ENCODE assay signal across 29 cellular contexts in the genomic region with DNA sequence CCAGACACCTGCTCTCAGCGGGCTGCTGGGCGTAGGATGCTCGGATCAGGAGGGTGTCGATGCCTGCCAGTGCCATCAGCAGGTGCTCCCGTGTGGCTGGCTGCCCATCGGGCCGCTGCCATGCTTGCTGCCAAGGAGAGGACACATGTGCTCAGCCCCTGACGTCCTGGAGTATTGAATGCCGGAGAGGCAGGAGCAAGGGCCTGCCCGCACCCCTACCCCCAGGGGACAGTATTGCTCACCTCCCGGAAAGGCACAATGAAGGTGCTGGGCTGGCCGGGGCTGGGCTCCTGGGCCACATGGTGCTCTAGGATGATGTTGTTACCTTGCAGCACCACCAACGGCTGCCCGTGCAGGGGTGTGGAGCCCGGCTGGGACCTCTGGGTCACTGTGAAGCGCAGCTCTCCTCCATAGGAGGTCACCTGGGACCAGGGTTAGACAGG.
DNase-seq lines count a peak whose midpoint lies in the region; ATAC-seq and TF ChIP-seq lines count a peak whose summit lies in the region.
"Had no signal": no experiment of that assay in that cellular context is flagged by ENCODE, and none has a peak within 500 bp of the region (broad histone marks: within the 10 kb centered on the region; RNA-seq: fewer than 3 reads in every experiment).

No MANE protein-coding gene starts in this region.

- intact Hi-C loops in spleen (cut with DNase I; ENCODE audit: low total_unique reads), result no loop called here

- H3K4me1 ChIP-seq in endodermal cell (ENCODE audit: control insufficient read depth, insufficient read depth, low read length) (no peaks in the 10 kb centered on the region), spleen (no peaks in the 10 kb centered on the region)
- H3K4me1 ChIP-seq: uterus had no signal

- whole genome bisulfite sequencing in endodermal cell (ENCODE audit: insufficient coverage in 1 of 2, insufficient read length in 1 of 2), 2 experiments, result 93 to 97% methylated on average over 16 of the region's 16 CpGs
- 89 to 95% (median 95%) methylated on average over 15 to 16 of the region's 16 CpGs for WGBS in spleen, 5 donors

- H3K27ac ChIP-seq in endodermal cell (ENCODE audit: low read depth, low read length) (no peak overlapping the region), spleen (no peak overlapping the region)
- H3K27ac ChIP-seq: HL-60, uterus had no signal

- H3K9ac ChIP-seq in endodermal cell (ENCODE audit: extremely low read depth, low read length, poor library complexity, severe bottlenecking), result no peak overlapping the region

- H3K27ac Mint-ChIP-seq in activated naive CD8-positive, alpha-beta T cell treated with anti-CD3 and anti-CD28 coated beads, Interleukin-2, amount 50 U/mL, for 24 hours, result no peak overlapping the region
- H3K27ac Mint-ChIP-seq in activated naive CD8-positive, alpha-beta T cell treated with anti-CD3 and anti-CD28 coated beads for 36 hours, result no peak overlapping the region
- no peak overlapping the region for H3K27ac Mint-ChIP-seq in endodermal cell
- H3K27ac Mint-ChIP-seq: activated CD4-positive, alpha-beta memory T cell treated with anti-CD3 and anti-CD28 coated beads, Interleukin-2, amount 10 ng/mL, durations not matched to agents 7 days and 5 days; activated naive CD4-positive, alpha-beta T cell treated with anti-CD3 and anti-CD28 coated beads, Interleukin-2, amount 50 U/mL, for 72 hours; activated T-helper 2 cell treated with anti-CD3 and anti-CD28 coated beads, Interferon-gamma antibody, Interleukin-2, Interleukin-4, amounts not matched to agents 10 μg/mL and 5 μg/mL and 100 μg/mL, durations not matched to agents 14 hours and 24 hours and 36 hours; CD4-positive, alpha-beta T cell had no signal

- no peaks in the 10 kb centered on the region for H3K4me1 Mint-ChIP-seq in activated naive CD8-positive, alpha-beta T cell treated with anti-CD3 and anti-CD28 coated beads, Interleukin-2, amount 50 U/mL, for 24 hours
- H3K4me1 Mint-ChIP-seq in activated naive CD8-positive, alpha-beta T cell treated with anti-CD3 and anti-CD28 coated beads for 36 hours, result peaks cover 3% of the 10 kb centered on the region
- H3K4me1 Mint-ChIP-seq in endodermal cell, result no peaks in the 10 kb centered on the region
- H3K4me1 Mint-ChIP-seq: activated CD4-positive, alpha-beta memory T cell treated with anti-CD3 and anti-CD28 coated beads, Interleukin-2, amount 10 ng/mL, durations not matched to agents 7 days and 5 days had no signal

- H3K27me3 ChIP-seq in endodermal cell (ENCODE audit: control insufficient read depth, insufficient read depth, low read length, poor library complexity, severe bottlenecking), result no peaks in the 10 kb centered on the region
- no peaks in the 10 kb centered on the region for H3K27me3 ChIP-seq in spleen (replicated peaks in 1 of 7)
- H3K27me3 ChIP-seq: uterus had no signal

- H3K9me3 Mint-ChIP-seq in activated naive CD8-positive, alpha-beta T cell treated with anti-CD3 and anti-CD28 coated beads, Interleukin-2, amount 50 U/mL, for 24 hours, result no peaks in the 10 kb centered on the region
- H3K9me3 Mint-ChIP-seq in activated naive CD8-positive, alpha-beta T cell treated with anti-CD3 and anti-CD28 coated beads for 36 hours, result no peaks in the 10 kb centered on the region
- no peaks in the 10 kb centered on the region for H3K9me3 Mint-ChIP-seq in endodermal cell
- H3K9me3 Mint-ChIP-seq: activated CD4-positive, alpha-beta memory T cell treated with anti-CD3 and anti-CD28 coated beads, Interleukin-2, amount 10 ng/mL, durations not matched to agents 7 days and 5 days; activated naive CD4-positive, alpha-beta T cell treated with anti-CD3 and anti-CD28 coated beads, Interleukin-2, amount 50 U/mL, for 72 hours; activated T-helper 2 cell treated with anti-CD3 and anti-CD28 coated beads, Interferon-gamma antibody, Interleukin-2, Interleukin-4, amounts not matched to agents 10 μg/mL and 5 μg/mL and 100 μg/mL, durations not matched to agents 14 hours and 24 hours and 36 hours; CD4-positive, alpha-beta T cell had no signal

- no peaks in the 10 kb centered on the region for H3K36me3 Mint-ChIP-seq in activated naive CD8-positive, alpha-beta T cell treated with anti-CD3 and anti-CD28 coated beads, Interleukin-2, amount 50 U/mL, for 24 hours (ENCODE audit: low read depth)
- no peaks in the 10 kb centered on the region for H3K36me3 Mint-ChIP-seq in activated naive CD8-positive, alpha-beta T cell treated with anti-CD3 and anti-CD28 coated beads for 36 hours
- H3K36me3 Mint-ChIP-seq in endodermal cell (ENCODE audit: low read depth), result peaks cover 55% of the 10 kb centered on the region
- H3K36me3 Mint-ChIP-seq: activated naive CD4-positive, alpha-beta T cell treated with anti-CD3 and anti-CD28 coated beads, Interleukin-2, amount 50 U/mL, for 72 hours had no signal

- no peaks in the 10 kb centered on the region for H3K9me3 ChIP-seq in endodermal cell (ENCODE audit: control insufficient read depth, low read length)
- H3K9me3 ChIP-seq in spleen, result no peaks in the 10 kb centered on the region
- H3K9me3 ChIP-seq: thoracic aorta, uterus had no signal

- TF ChIP-seq POLR2A in spleen (IDR thresholded peaks at IDR 0.05), result no peak

- H3K4me3 ChIP-seq in endodermal cell (ENCODE audit: low read length), result no peak overlapping the region
- H3K4me3 ChIP-seq in spleen, result no peak overlapping the region
- H3K4me3 ChIP-seq: thoracic aorta, uterus had no signal

- no peak overlapping the region for H3K4me3 Mint-ChIP-seq in activated naive CD8-positive, alpha-beta T cell treated with anti-CD3 and anti-CD28 coated beads, Interleukin-2, amount 50 U/mL, for 24 hours
- no peak overlapping the region for H3K4me3 Mint-ChIP-seq in activated naive CD8-positive, alpha-beta T cell treated with anti-CD3 and anti-CD28 coated beads for 36 hours
- H3K4me3 Mint-ChIP-seq in endodermal cell, result no peak overlapping the region
- H3K4me3 Mint-ChIP-seq: activated CD4-positive, alpha-beta memory T cell treated with anti-CD3 and anti-CD28 coated beads, Interleukin-2, amount 10 ng/mL, durations not matched to agents 7 days and 5 days; CD4-positive, alpha-beta T cell had no signal

- TF ChIP-seq CTCF in endodermal cell (conservative IDR thresholded peaks at IDR 0.05) (peak; percentile 22), spleen (IDR thresholded peaks at IDR 0.05 in 8 of 11, conservative IDR thresholded peaks at IDR 0.05 in 3 of 11) (no peak)

- H3K27me3 Mint-ChIP-seq in activated naive CD8-positive, alpha-beta T cell treated with anti-CD3 and anti-CD28 coated beads, Interleukin-2, amount 50 U/mL, for 24 hours, result no peaks in the 10 kb centered on the region
- no peaks in the 10 kb centered on the region for H3K27me3 Mint-ChIP-seq in activated naive CD8-positive, alpha-beta T cell treated with anti-CD3 and anti-CD28 coated beads for 36 hours
- H3K27me3 Mint-ChIP-seq in endodermal cell (ENCODE audit: insufficient read depth), result no peaks in the 10 kb centered on the region
- H3K27me3 Mint-ChIP-seq: activated CD4-positive, alpha-beta memory T cell treated with anti-CD3 and anti-CD28 coated beads, Interleukin-2, amount 10 ng/mL, durations not matched to agents 7 days and 5 days; CD4-positive, alpha-beta T cell had no signal

- H3K36me3 ChIP-seq in endodermal cell (ENCODE audit: control insufficient read depth, insufficient read depth, low read length), result peaks cover 87% of the 10 kb centered on the region
- peaks cover 0 to 99% (median 50%) of the 10 kb centered on the region in 6 donors for H3K36me3 ChIP-seq in spleen
- H3K36me3 ChIP-seq: uterus had no signal

- no peak for DNase-seq in activated naive CD8-positive, alpha-beta T cell treated with anti-CD3 and anti-CD28 coated beads, Interleukin-2, amount 50 U/mL, for 24 hours
- no peak for DNase-seq in activated naive CD8-positive, alpha-beta T cell treated with anti-CD3 and anti-CD28 coated beads for 36 hours
- DNase-seq in NCI-H2029 (lab: John Stamatoyannopoulos, UW) (peak; percentile 30), endodermal cell (no peak), spleen (peak; percentile 58), NCI-H446 (lab: John Stamatoyannopoulos, UW) (no peak), NAMALWA (ENCODE audit: low spot score) (no peak), DMS153 treated with DMSO at 0.1 percent for 48 hours (lab: John Stamatoyannopoulos, UW; ENCODE audit: unreplicated experiment) (no peak)
- DNase-seq: activated CD4-positive, alpha-beta memory T cell treated with anti-CD3 and anti-CD28 coated beads, Interleukin-2, amount 10 ng/mL, durations not matched to agents 7 days and 5 days; activated CD4-positive, CD25-positive, alpha-beta regulatory T cell; activated CD8-positive, alpha-beta memory T cell treated with anti-CD3 and anti-CD28 coated beads, Interleukin-2, amount 50 U/mL, for 48 hours; AML-193; aorta; CD4-positive, alpha-beta T cell; effector CD8-positive, alpha-beta T cell; erythroblast; Karpas-422; left cardiac atrium; mesenchymal stem cell; NCI-H1930; NCI-H526; RPMI8226; stimulated activated naive CD4-positive, alpha-beta T cell treated with Interleukin-2 at 50 U/mL for 16 hours; T-helper 1 cell; uterus had no signal

- ATAC-seq in activated naive CD8-positive, alpha-beta T cell treated with anti-CD3 and anti-CD28 coated beads, Interleukin-2, amount 50 U/mL, for 24 hours, result peak; percentile 9
- ATAC-seq: activated naive CD4-positive, alpha-beta T cell treated with anti-CD3 and anti-CD28 coated beads, Interleukin-2, amount 50 U/mL, for 72 hours; left cardiac atrium had no signal

Comparison
In these comparisons a context has a peak if more than half of its experiments do, and no peak if none do; other contexts are left out.
1. DNase-seq: peak in NCI-H2029 (single experiment) and spleen (single experiment); none in activated naive CD8-positive, alpha-beta T cell treated with anti-CD3 and anti-CD28 coated beads, Interleukin-2, amount 50 U/mL, for 24 hours (single experiment), activated naive CD8-positive, alpha-beta T cell treated with anti-CD3 and anti-CD28 coated beads for 36 hours (single experiment), endodermal cell (single experiment), NCI-H446 (0 of 2), NAMALWA (single experiment) and DMS153 treated with DMSO at 0.1 percent for 48 hours (single experiment).